In genomic region chr6:2771021-2771558, GRCh38 we compare ENCODE assay signal across 20 cellular contexts.
"Had no signal": no experiment of that assay in that cellular context is flagged by ENCODE, and none has a peak within 500 bp of the region (broad histone marks: within the 10 kb centered on the region; RNA-seq: fewer than 3 reads in every experiment).

No MANE protein-coding gene starts in this region.

- H3K27me3 ChIP-seq: brain microvascular endothelial cell, esophagus squamous epithelium, left lung, sigmoid colon, thyroid gland, vagina had no signal

- DNase-seq: activated B cell treated with CpG ODN at 0.5 μM for 24 hours; activated CD4-positive, alpha-beta T cell treated with anti-CD3 and anti-CD28 coated beads for 48 hours; activated CD8-positive, alpha-beta memory T cell treated with anti-CD3 and anti-CD28 coated beads, Interleukin-2, amount 50 U/mL, for 4 hours; activated CD8-positive, alpha-beta T cell treated with anti-CD3 and anti-CD28 coated beads, Interleukin-2, amount 10 ng/mL, durations not matched to agents 7 days and 5 days; activated effector memory CD4-positive, alpha-beta T cell treated with anti-CD3 and anti-CD28 coated beads, Interleukin-2, amount 50 U/mL, for 16 hours; activated T-cell treated with anti-CD3 and anti-CD28 coated beads, Interleukin-2, amount 50 U/mL, for 48 hours; brain microvascular endothelial cell; cortex of kidney; effector CD4-positive, alpha-beta T cell; esophagus squamous epithelium; hippocampal formation; left lung; occipital lobe; sigmoid colon; stimulated activated CD4-positive, alpha-beta T cell treated with anti-CD3 and anti-CD28 coated beads, Interleukin-12 subunit alpha, Interleukin-12 subunit beta, amount 100 ng/mL, for 4 hours; stimulated activated CD4-positive, alpha-beta T cell treated with anti-CD3 and anti-CD28 coated beads, Interleukin-2, amount 100 ng/mL, for 24 hours; T-helper 2 cell; thyroid gland had no signal

- H3K9me3 ChIP-seq: esophagus squamous epithelium, left lung, sigmoid colon, thyroid gland, vagina had no signal

- H3K4me3 ChIP-seq: esophagus squamous epithelium, sigmoid colon, thyroid gland, vagina had no signal

- H3K27ac ChIP-seq: brain microvascular endothelial cell, esophagus squamous epithelium, sigmoid colon, vagina had no signal

- ATAC-seq: activated CD8-positive, alpha-beta T cell treated with anti-CD3 and anti-CD28 coated beads, Interleukin-2, amount 10 ng/mL, durations not matched to agents 7 days and 5 days; left lung; natural killer cell treated with Interleukin-12 subunit alpha and Interleukin-12 subunit beta and Interleukin-15 and Interleukin-18, amount 100 ng/mL, for 72 hours had no signal

- H3K36me3 ChIP-seq: thyroid gland had no signal
